2 cellular contexts compared by ENCODE assay signal in the genomic region with DNA sequence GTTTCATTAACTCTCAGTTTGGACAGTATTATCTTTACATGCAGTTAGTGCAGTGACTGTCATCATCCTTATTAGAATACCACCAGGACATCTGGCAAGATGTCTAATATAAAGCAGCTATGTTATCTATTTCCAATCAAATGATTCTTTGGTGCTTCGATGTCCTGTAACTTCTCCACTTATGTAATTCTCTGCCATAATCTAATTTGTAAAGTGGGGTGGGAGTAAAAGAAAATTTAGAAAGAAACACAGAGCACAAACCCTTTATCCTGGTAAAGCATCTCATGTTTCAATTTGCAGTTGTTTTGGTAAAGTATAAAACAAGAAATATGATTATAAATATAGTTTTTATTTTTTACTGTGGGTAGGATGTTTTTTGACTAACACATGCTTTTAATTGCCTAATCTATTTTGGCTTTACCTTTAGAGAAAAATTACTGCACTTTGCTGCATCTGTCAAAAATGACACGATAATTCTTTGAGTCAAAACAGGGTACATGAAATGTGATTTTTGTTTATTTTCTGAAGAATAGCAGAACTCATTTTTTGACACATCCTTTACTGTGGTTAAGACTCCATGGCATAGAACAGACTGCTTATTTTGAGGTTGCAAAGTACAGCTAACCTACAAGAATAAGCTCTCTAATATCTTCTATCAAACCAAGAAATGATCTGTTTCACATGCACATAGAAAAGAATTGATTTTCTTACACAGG.
A peak's percentile ranks its signal among the peaks of the same experiment; 100 is the strongest.
TF ChIP-seq lines count a peak whose summit lies in the region.

No MANE protein-coding gene starts in this region.

TF ChIP-seq in SK-N-SH treated with all-trans-retinoic acid at 6 μM for 48 hours, 23 proteins besides CTCF, POLR2A, EP300 and RAD21 (continued from another document):
- TF ChIP-seq, protein P1, sequence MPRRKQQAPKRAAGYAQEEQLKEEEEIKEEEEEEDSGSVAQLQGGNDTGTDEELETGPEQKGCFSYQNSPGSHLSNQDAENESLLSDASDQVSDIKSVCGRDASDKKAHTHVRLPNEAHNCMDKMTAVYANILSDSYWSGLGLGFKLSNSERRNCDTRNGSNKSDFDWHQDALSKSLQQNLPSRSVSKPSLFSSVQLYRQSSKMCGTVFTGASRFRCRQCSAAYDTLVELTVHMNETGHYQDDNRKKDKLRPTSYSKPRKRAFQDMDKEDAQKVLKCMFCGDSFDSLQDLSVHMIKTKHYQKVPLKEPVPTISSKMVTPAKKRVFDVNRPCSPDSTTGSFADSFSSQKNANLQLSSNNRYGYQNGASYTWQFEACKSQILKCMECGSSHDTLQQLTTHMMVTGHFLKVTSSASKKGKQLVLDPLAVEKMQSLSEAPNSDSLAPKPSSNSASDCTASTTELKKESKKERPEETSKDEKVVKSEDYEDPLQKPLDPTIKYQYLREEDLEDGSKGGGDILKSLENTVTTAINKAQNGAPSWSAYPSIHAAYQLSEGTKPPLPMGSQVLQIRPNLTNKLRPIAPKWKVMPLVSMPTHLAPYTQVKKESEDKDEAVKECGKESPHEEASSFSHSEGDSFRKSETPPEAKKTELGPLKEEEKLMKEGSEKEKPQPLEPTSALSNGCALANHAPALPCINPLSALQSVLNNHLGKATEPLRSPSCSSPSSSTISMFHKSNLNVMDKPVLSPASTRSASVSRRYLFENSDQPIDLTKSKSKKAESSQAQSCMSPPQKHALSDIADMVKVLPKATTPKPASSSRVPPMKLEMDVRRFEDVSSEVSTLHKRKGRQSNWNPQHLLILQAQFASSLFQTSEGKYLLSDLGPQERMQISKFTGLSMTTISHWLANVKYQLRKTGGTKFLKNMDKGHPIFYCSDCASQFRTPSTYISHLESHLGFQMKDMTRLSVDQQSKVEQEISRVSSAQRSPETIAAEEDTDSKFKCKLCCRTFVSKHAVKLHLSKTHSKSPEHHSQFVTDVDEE (CRISPR knock-in tag; IDR thresholded peaks at IDR 0.05) = peak; percentile 31; the same call in 1 of the 2 replicates
- TF ChIP-seq, protein P2, sequence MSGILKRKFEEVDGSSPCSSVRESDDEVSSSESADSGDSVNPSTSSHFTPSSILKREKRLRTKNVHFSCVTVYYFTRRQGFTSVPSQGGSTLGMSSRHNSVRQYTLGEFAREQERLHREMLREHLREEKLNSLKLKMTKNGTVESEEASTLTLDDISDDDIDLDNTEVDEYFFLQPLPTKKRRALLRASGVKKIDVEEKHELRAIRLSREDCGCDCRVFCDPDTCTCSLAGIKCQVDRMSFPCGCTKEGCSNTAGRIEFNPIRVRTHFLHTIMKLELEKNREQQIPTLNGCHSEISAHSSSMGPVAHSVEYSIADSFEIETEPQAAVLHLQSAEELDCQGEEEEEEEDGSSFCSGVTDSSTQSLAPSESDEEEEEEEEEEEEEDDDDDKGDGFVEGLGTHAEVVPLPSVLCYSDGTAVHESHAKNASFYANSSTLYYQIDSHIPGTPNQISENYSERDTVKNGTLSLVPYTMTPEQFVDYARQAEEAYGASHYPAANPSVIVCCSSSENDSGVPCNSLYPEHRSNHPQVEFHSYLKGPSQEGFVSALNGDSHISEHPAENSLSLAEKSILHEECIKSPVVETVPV (CRISPR knock-in tag; IDR thresholded peaks at IDR 0.05) = no peak
- peak; percentile 87 for TF ChIP-seq TOX (CRISPR knock-in tag; IDR thresholded peaks at IDR 0.05; ENCODE audit: borderline replicate concordance)
- no peak for TF ChIP-seq PPARA (CRISPR knock-in tag; IDR thresholded peaks at IDR 0.05; ENCODE audit: borderline replicate concordance)
- peak; percentile 63; the same call in 1 of the 2 replicates for TF ChIP-seq RARB (CRISPR knock-in tag; IDR thresholded peaks at IDR 0.05)
- TF ChIP-seq, protein P3, sequence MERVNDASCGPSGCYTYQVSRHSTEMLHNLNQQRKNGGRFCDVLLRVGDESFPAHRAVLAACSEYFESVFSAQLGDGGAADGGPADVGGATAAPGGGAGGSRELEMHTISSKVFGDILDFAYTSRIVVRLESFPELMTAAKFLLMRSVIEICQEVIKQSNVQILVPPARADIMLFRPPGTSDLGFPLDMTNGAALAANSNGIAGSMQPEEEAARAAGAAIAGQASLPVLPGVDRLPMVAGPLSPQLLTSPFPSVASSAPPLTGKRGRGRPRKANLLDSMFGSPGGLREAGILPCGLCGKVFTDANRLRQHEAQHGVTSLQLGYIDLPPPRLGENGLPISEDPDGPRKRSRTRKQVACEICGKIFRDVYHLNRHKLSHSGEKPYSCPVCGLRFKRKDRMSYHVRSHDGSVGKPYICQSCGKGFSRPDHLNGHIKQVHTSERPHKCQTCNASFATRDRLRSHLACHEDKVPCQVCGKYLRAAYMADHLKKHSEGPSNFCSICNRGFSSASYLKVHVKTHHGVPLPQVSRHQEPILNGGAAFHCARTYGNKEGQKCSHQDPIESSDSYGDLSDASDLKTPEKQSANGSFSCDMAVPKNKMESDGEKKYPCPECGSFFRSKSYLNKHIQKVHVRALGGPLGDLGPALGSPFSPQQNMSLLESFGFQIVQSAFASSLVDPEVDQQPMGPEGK (CRISPR knock-in tag; IDR thresholded peaks at IDR 0.05; ENCODE audit: borderline replicate concordance) = peak; percentile 75; the same call in 1 of the 2 replicates
- no peak for TF ChIP-seq ZC3H10 (CRISPR knock-in tag; IDR thresholded peaks at IDR 0.05)
- peak; percentile 78 for TF ChIP-seq ISL1 (CRISPR knock-in tag; IDR thresholded peaks at IDR 0.05)
- TF ChIP-seq CSDC2 (CRISPR knock-in tag; IDR thresholded peaks at IDR 0.05) = no peak
TF ChIP-seq in SK-N-SH treated with all-trans-retinoic acid at 6 μM for 48 hours: peak in this region for 6.

TF ChIP-seq in GM12878, 131 proteins besides CTCF, POLR2A, EP300 and RAD21 (continued from another document):
- TF ChIP-seq ELK1 (IDR thresholded peaks at IDR 0.05; ENCODE audit: low read depth, low read length) = no peak
- no peak for TF ChIP-seq NRF1 (conservative IDR thresholded peaks at IDR 0.05; ENCODE audit: low read depth, low read length)
- TF ChIP-seq SMC3 (IDR thresholded peaks at IDR 0.05; ENCODE audit: borderline replicate concordance, low read length) = no peak
- TF ChIP-seq RELA (IDR thresholded peaks at IDR 0.05; ENCODE audit: borderline replicate concordance, partially characterized antibody) = no peak
- TF ChIP-seq KLF5 (IDR thresholded peaks at IDR 0.05; ENCODE audit: partially characterized antibody) = no peak
- TF ChIP-seq ETV6 (conservative IDR thresholded peaks at IDR 0.05 in 1 of 2, IDR thresholded peaks at IDR 0.05 in 1 of 2; ENCODE audit: borderline replicate concordance in 1 of 2, low read depth in 1 of 2) = no peak
